Comparison of ENCODE assay signal across 8 cellular contexts in the genomic region with DNA sequence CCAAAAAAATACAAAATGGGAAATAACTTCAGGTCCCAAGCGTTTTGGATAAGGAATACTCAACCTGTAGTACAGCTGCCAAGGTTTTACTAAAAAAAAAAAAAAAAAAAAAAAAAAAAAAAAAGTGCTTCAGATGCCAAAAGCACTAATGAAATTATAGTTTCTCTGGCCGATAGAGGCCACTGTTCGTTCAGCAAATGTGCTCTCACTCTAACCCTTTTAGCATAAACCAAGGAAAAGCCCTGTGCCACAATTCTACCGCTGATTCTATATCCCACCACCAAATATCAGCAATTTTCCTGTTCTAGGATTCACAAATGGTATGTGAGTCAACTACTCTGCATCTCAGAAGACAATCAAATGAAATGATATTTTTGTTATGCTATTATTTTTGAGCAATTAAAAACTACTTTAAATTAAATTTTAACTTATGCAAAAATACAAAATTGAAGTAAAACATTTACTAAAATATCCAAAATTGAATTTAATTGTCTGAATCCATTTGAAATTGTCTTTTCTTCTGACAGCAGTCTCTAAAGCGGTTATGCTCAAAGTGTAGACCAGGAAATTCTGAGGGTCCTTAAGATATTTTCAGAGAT.
DNase-seq lines count a peak whose midpoint lies in the region; ATAC-seq and TF ChIP-seq lines count a peak whose summit lies in the region.

No MANE protein-coding gene starts in this region.

- peaks cover 0 to 10% (median 0%) of the 10 kb centered on the region in 12 donors for H3K9me3 ChIP-seq in heart left ventricle

- peaks cover 25% of the 10 kb centered on the region for H3K36me3 Mint-ChIP-seq in WTC11
- H3K36me3 Mint-ChIP-seq in activated T-helper 2 cell treated with anti-CD3 and anti-CD28 coated beads, Interferon-gamma antibody, Interleukin-2, Interleukin-4, amounts not matched to agents 10 μg/mL and 5 μg/mL and 100 μg/mL, durations not matched to agents 14 hours and 24 hours and 36 hours (ENCODE audit: low read depth): peaks cover 50% of the 10 kb centered on the region

- no peak for TF ChIP-seq POLR2A in heart left ventricle (IDR thresholded peaks at IDR 0.05)

- in situ Hi-C loops in GM13977 (cut with MboI; ENCODE audit: low pct_unique_long_range_greater_than_20kb, low sequenced_read_pairs, unreplicated experiment): no loop called here

- H3K27ac Mint-ChIP-seq in WTC11: no peak overlapping the region
- H3K27ac Mint-ChIP-seq in activated T-helper 2 cell treated with anti-CD3 and anti-CD28 coated beads, Interferon-gamma antibody, Interleukin-2, Interleukin-4, amounts not matched to agents 10 μg/mL and 5 μg/mL and 100 μg/mL, durations not matched to agents 14 hours and 24 hours and 36 hours: no peak overlapping the region

- peaks cover 0 to 17% (median 0%) of the 10 kb centered on the region in 12 donors for H3K4me1 ChIP-seq in heart left ventricle

- H3K4me3 ChIP-seq in heart left ventricle (no peak overlapping the region), retinal pigment epithelial cell (ENCODE audit: low read length) (no peak overlapping the region)

- H3K36me3 ChIP-seq in heart left ventricle: peaks cover 0 to 36% (median 19%) of the 10 kb centered on the region in 9 donors

- CTCF ChIA-PET in WTC11 (lab: Charles Lee): interaction anchor here (0.6 to 1.4 kb wide), 11 partner anchors 11 to 566 kb away, joined by 3 to 6 read pairs (median 4); no protein-coding TSS in a partner anchor

- ATAC-seq in WTC11 (peak; percentile 75), heart left ventricle (peak; percentile 73 to 85 (median 78)), GM21515 (IDR thresholded peaks at IDR 0.05; ENCODE audit: unreplicated experiment) (no peak)

- TF ChIP-seq CTCF in C4-2B (conservative IDR thresholded peaks at IDR 0.05) (peak; percentile 84), GM13977 (IDR thresholded peaks at IDR 0.05; ENCODE audit: extremely low read depth, insufficient read depth, missing control alignments) (peak; percentile 46), WTC11 (IDR thresholded peaks at IDR 0.05) (no peak), heart left ventricle (IDR thresholded peaks at IDR 0.05) (peak; percentile 33 to 70 (median 59)), retinal pigment epithelial cell (conservative IDR thresholded peaks at IDR 0.05; ENCODE audit: low read depth, low read length) (peak; percentile 65)

- H3K27me3 Mint-ChIP-seq in WTC11 (ENCODE audit: low read depth): no peaks in the 10 kb centered on the region
- H3K27me3 Mint-ChIP-seq in activated T-helper 2 cell treated with anti-CD3 and anti-CD28 coated beads, Interferon-gamma antibody, Interleukin-2, Interleukin-4, amounts not matched to agents 10 μg/mL and 5 μg/mL and 100 μg/mL, durations not matched to agents 14 hours and 24 hours and 36 hours (ENCODE audit: low read depth): no peaks in the 10 kb centered on the region

- DNase-seq in GM13977 (ENCODE audit: low spot score) (peak; percentile 24), NCI-H1092 treated with DMSO at 0.1 percent for 48 hours (lab: John Stamatoyannopoulos, UW) (peak; percentile 9), WTC11 (ENCODE audit: low spot score) (peak; percentile 16), heart left ventricle (peak in 3 of 5 donors; percentile 30 to 36 (median 31)), retinal pigment epithelial cell (ENCODE audit: low read depth) (peak; percentile 33)
- DNase-seq in activated T-helper 2 cell treated with anti-CD3 and anti-CD28 coated beads, Interferon-gamma antibody, Interleukin-2, Interleukin-4, amounts not matched to agents 10 μg/mL and 5 μg/mL and 100 μg/mL, durations not matched to agents 14 hours and 24 hours and 36 hours (ENCODE audit: low spot score): no peak

- no peak overlapping the region for H3K4me3 Mint-ChIP-seq in WTC11
- no peak overlapping the region for H3K4me3 Mint-ChIP-seq in activated T-helper 2 cell treated with anti-CD3 and anti-CD28 coated beads, Interferon-gamma antibody, Interleukin-2, Interleukin-4, amounts not matched to agents 10 μg/mL and 5 μg/mL and 100 μg/mL, durations not matched to agents 14 hours and 24 hours and 36 hours (ENCODE audit: low read depth)

- H3K9me3 Mint-ChIP-seq in WTC11: peaks cover 19% of the 10 kb centered on the region
- H3K9me3 Mint-ChIP-seq in activated T-helper 2 cell treated with anti-CD3 and anti-CD28 coated beads, Interferon-gamma antibody, Interleukin-2, Interleukin-4, amounts not matched to agents 10 μg/mL and 5 μg/mL and 100 μg/mL, durations not matched to agents 14 hours and 24 hours and 36 hours: peaks cover 17% of the 10 kb centered on the region

- intact Hi-C loops in heart left ventricle (cut with DNase I): loop anchor here in 5 of 10 donors (2.0 to 10.0 kb wide), 4 partner anchors 80 to 290 kb away; partner anchors contain the start of gene RICTOR (in 1 of the 5)
- intact Hi-C loops in activated T-helper 2 cell treated with anti-CD3 and anti-CD28 coated beads, Interferon-gamma antibody, Interleukin-2, Interleukin-4, amounts not matched to agents 10 μg/mL and 5 μg/mL and 100 μg/mL, durations not matched to agents 14 hours and 24 hours and 36 hours (cut with micrococcal nuclease): loop anchor here (5.0 kb wide), 1 partner anchor 78 kb away; the partner anchor contains the start of gene RICTOR

- H3K27me3 ChIP-seq in heart left ventricle: no peaks in the 10 kb centered on the region

- POLR2A ChIA-PET in WTC11 (lab: Charles Lee): no interaction called here

- H3K4me1 Mint-ChIP-seq in WTC11: 0 out of 2 replicates have a peak, but pooled peaks cover 3% of the 10 kb centered on the region
- H3K4me1 Mint-ChIP-seq in activated T-helper 2 cell treated with anti-CD3 and anti-CD28 coated beads, Interferon-gamma antibody, Interleukin-2, Interleukin-4, amounts not matched to agents 10 μg/mL and 5 μg/mL and 100 μg/mL, durations not matched to agents 14 hours and 24 hours and 36 hours (ENCODE audit: low read depth): peaks cover 7% of the 10 kb centered on the region

- 28 to 35% (median 33%) methylated on average over 5 of the region's 5 CpGs for WGBS in heart left ventricle, 4 donors

- H3K27ac ChIP-seq in C4-2B (no peak overlapping the region), heart left ventricle (no peak overlapping the region)

TF ChIP-seq in WTC11, 78 proteins besides CTCF, POLR2A, EP300 and RAD21 (continues in another document):
- TF ChIP-seq ERG (CRISPR knock-in tag; IDR thresholded peaks at IDR 0.05) (no peak), PRRX2 (CRISPR knock-in tag; IDR thresholded peaks at IDR 0.05) (no peak), MYBL2 (CRISPR knock-in tag; IDR thresholded peaks at IDR 0.05) (no peak), NR1H2 (CRISPR knock-in tag; IDR thresholded peaks at IDR 0.05) (no peak), ELF4 (CRISPR knock-in tag; IDR thresholded peaks at IDR 0.05; ENCODE audit: low read depth) (no peak), ETV6 (CRISPR knock-in tag; IDR thresholded peaks at IDR 0.05) (no peak), ZNF219 (CRISPR knock-in tag; IDR thresholded peaks at IDR 0.05; ENCODE audit: borderline replicate concordance) (no peak)
- TF ChIP-seq, protein P1, sequence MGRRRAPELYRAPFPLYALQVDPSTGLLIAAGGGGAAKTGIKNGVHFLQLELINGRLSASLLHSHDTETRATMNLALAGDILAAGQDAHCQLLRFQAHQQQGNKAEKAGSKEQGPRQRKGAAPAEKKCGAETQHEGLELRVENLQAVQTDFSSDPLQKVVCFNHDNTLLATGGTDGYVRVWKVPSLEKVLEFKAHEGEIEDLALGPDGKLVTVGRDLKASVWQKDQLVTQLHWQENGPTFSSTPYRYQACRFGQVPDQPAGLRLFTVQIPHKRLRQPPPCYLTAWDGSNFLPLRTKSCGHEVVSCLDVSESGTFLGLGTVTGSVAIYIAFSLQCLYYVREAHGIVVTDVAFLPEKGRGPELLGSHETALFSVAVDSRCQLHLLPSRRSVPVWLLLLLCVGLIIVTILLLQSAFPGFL (CRISPR knock-in tag; IDR thresholded peaks at IDR 0.05; ENCODE audit: borderline replicate concordance): no peak
- TF ChIP-seq, protein P2, sequence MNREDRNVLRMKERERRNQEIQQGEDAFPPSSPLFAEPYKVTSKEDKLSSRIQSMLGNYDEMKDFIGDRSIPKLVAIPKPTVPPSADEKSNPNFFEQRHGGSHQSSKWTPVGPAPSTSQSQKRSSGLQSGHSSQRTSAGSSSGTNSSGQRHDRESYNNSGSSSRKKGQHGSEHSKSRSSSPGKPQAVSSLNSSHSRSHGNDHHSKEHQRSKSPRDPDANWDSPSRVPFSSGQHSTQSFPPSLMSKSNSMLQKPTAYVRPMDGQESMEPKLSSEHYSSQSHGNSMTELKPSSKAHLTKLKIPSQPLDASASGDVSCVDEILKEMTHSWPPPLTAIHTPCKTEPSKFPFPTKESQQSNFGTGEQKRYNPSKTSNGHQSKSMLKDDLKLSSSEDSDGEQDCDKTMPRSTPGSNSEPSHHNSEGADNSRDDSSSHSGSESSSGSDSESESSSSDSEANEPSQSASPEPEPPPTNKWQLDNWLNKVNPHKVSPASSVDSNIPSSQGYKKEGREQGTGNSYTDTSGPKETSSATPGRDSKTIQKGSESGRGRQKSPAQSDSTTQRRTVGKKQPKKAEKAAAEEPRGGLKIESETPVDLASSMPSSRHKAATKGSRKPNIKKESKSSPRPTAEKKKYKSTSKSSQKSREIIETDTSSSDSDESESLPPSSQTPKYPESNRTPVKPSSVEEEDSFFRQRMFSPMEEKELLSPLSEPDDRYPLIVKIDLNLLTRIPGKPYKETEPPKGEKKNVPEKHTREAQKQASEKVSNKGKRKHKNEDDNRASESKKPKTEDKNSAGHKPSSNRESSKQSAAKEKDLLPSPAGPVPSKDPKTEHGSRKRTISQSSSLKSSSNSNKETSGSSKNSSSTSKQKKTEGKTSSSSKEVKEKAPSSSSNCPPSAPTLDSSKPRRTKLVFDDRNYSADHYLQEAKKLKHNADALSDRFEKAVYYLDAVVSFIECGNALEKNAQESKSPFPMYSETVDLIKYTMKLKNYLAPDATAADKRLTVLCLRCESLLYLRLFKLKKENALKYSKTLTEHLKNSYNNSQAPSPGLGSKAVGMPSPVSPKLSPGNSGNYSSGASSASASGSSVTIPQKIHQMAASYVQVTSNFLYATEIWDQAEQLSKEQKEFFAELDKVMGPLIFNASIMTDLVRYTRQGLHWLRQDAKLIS (CRISPR knock-in tag; IDR thresholded peaks at IDR 0.05; ENCODE audit: borderline replicate concordance): no peak
